In the genomic region with DNA sequence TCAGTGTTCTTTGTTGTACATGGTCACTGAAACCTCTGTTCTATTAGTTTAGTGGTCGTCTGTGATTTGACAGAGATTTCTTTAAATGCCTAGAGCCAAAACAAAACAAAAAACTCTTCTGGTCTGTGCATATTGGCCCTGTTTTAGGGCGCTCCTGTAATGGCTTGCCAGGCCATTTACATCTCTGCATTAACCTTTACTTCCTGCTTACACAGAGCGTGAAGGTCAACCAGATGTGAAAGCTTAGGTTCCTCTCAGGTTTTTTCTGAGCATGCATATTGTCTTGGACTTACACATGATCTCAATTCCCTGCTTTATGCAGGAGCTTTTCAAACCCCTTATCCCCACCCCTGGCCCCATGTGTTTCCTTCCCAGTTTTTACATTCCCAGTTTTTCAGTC, we compare ENCODE assay signal across 16 cellular contexts. TPM values are rescaled to one million over a fixed set of nuclear protein-coding genes. Genes with fewer than 3 reads are reported as not detected.
DNase-seq lines count a peak whose midpoint lies in the region; ATAC-seq and TF ChIP-seq lines count a peak whose summit lies in the region.
"Had no signal": no experiment of that assay in that cellular context is flagged by ENCODE, and none has a peak within 500 bp of the region (broad histone marks: within the 10 kb centered on the region; RNA-seq: fewer than 3 reads in every experiment).

No MANE protein-coding gene starts in this region.

- peak overlapping the region; percentile 63 for H3K27ac Mint-ChIP-seq in memory B cell
- H3K27ac Mint-ChIP-seq: CD4-positive, alpha-beta T cell; GM23338 had no signal

- H3K79me2 ChIP-seq in PC-3 (ENCODE audit: low read length), result 0 out of 2 replicates have a peak, but pooled peaks cover 5% of the 10 kb centered on the region

- H3K9ac ChIP-seq in PC-3 (ENCODE audit: low read length), result no peak overlapping the region

- intact Hi-C loops in PC-3 (cut with micrococcal nuclease) (no loop called here), left colon (cut with DNase I, micrococcal nuclease) (no loop called here), aorta (cut with DNase I) (no loop called here)

- CTCF ChIA-PET in PC-3 (lab: Charles Lee), result no interaction called here

- H3K27ac ChIP-seq in PC-3 (ENCODE audit: low read length), result no peak overlapping the region
- no peak overlapping the region for H3K27ac ChIP-seq in thoracic aorta
- H3K27ac ChIP-seq in aorta (ENCODE audit: low read depth in 1 of 2, low read length in 2 of 2), result no peak overlapping the region
- H3K27ac ChIP-seq: C4-2B, HL-60 had no signal

- H3K27me3 ChIP-seq in PC-3 (ENCODE audit: low read length) (no peaks in the 10 kb centered on the region), thoracic aorta (replicated peaks; ENCODE audit: insufficient read depth) (no peaks in the 10 kb centered on the region), aorta (ENCODE audit: control insufficient read depth in 1 of 2, insufficient read depth in 2 of 2, low read length in 1 of 2) (no peaks in the 10 kb centered on the region)
- H3K27me3 ChIP-seq: BE2C had no signal

- H3K36me3 Mint-ChIP-seq in memory B cell, result peaks cover 74% of the 10 kb centered on the region

- no peaks in the 10 kb centered on the region for H3K9me2 ChIP-seq in PC-3 (replicated peaks; ENCODE audit: low read length)

- POLR2A ChIA-PET in PC-3 (lab: Charles Lee; ENCODE audit: unreplicated experiment), result no interaction called here

- peaks cover 3% of the 10 kb centered on the region for H3K4me1 Mint-ChIP-seq in memory B cell

- H3K4me1 ChIP-seq in PC-3 (ENCODE audit: insufficient read depth, low read length) (no peaks in the 10 kb centered on the region), thoracic aorta (ENCODE audit: control insufficient read depth in 1 of 2, low read depth in 2 of 2) (no peaks in the 10 kb centered on the region), aorta (ENCODE audit: control insufficient read depth in 1 of 2, insufficient read depth in 2 of 2, low read length in 2 of 2) (no peaks in the 10 kb centered on the region)
- H3K4me1 ChIP-seq: BE2C, Caco-2 had no signal

- WGBS in aorta, 2 donors, result 95 to 96% methylated on average over 3 of the region's 3 CpGs

- H3K4me3 Mint-ChIP-seq in memory B cell, result no peak overlapping the region
- H3K4me3 Mint-ChIP-seq: CD4-positive, alpha-beta T cell; GM23338 had no signal

- BruUV-seq in PC-3 (replicated peaks; lab: Mats Ljungman, UMichigan), result no TSS peak

- peaks cover 27% of the 10 kb centered on the region for H3K9me3 Mint-ChIP-seq in memory B cell

- no peaks in the 10 kb centered on the region for H3F3A ChIP-seq in PC-3 (ENCODE audit: low read length, unreplicated experiment)

- H3K4me2 ChIP-seq in PC-3 (ENCODE audit: low read length), result no peak overlapping the region
- H3K4me2 ChIP-seq: GM23338 had no signal

- H2AFZ ChIP-seq in PC-3 (ENCODE audit: low read length), result no peak overlapping the region
- H2AFZ ChIP-seq: GM23338 had no signal

- H3K27me3 Mint-ChIP-seq in memory B cell, result no peaks in the 10 kb centered on the region
- H3K27me3 Mint-ChIP-seq: CD4-positive, alpha-beta T cell had no signal

- H3K4me3 ChIP-seq in PC-3 (ENCODE audit: low read length) (peak overlapping the region; percentile 11; the same call in 1 of the 2 replicates), thoracic aorta (peak overlapping the region; percentile 20), aorta (ENCODE audit: low read length in 2 of 2) (no peak overlapping the region)
- H3K4me3 ChIP-seq: GM23338, K562 had no signal

- TF ChIP-seq CTCF in PC-3 (conservative IDR thresholded peaks at IDR 0.05; ENCODE audit: low read depth, low read length) (no peak), thoracic aorta (IDR thresholded peaks at IDR 0.05) (no peak), GM20000 (IDR thresholded peaks at IDR 0.05; ENCODE audit: extremely low read depth, missing control alignments) (no peak)

- H3K9me3 ChIP-seq in PC-3 (ENCODE audit: low read length), result peaks cover 47% of the 10 kb centered on the region
- H3K9me3 ChIP-seq in thoracic aorta, result peaks cover 86% of the 10 kb centered on the region
- H3K9me3 ChIP-seq in aorta (ENCODE audit: control insufficient read depth, low read length), result peaks cover 9% of the 10 kb centered on the region
- H3K9me3 ChIP-seq: BE2C had no signal

- peaks cover 82% of the 10 kb centered on the region for H3K36me3 ChIP-seq in PC-3 (ENCODE audit: low read depth, low read length)
- peaks cover 68% of the 10 kb centered on the region for H3K36me3 ChIP-seq in thoracic aorta
- peaks cover 13 to 14% of the 10 kb centered on the region in 2 donors for H3K36me3 ChIP-seq in aorta (ENCODE audit: control insufficient read depth in 1 of 2, insufficient read depth in 2 of 2, low read length in 1 of 2)

- DNase-seq in PC-3 (no peak), memory B cell (ENCODE audit: low spot score in 2 of 2) (no peak), thoracic aorta (ENCODE audit: low spot score) (no peak), GM20000 (ENCODE audit: low spot score) (no peak), left colon (no peak), aorta (no peak)
- DNase-seq: BE2C; Caco-2; CD4-positive, alpha-beta T cell; HCEC 1CT; IMR-90 had no signal

- ATAC-seq in GM19324 (IDR thresholded peaks at IDR 0.05; ENCODE audit: low FRiP score, unreplicated experiment), result peak; percentile 57
- ATAC-seq in PC-3, result no peak
- peak; percentile 54 for ATAC-seq in memory B cell (ENCODE audit: low read depth)
- ATAC-seq in thoracic aorta (ENCODE audit: insufficient number of reproducible peaks, low FRiP score, low read depth), result no peak
- ATAC-seq in left colon, result no peak
- no peak for ATAC-seq in aorta (ENCODE audit: low FRiP score)
- ATAC-seq: GM23338, K562 had no signal

- no peaks in the 10 kb centered on the region for H4K20me1 ChIP-seq in PC-3 (ENCODE audit: low read length)

RNA-seq across cellular contexts. Expression of a gene that starts 9.6 kb away (rescaled TPM):
- total RNA-seq in PC-3 (2014; rRNA removed) (19.7 and 25.7 TPM in 2 replicates), thoracic aorta (10 to 100 TPM; 18.4 to 43.3 TPM), left colon (1 to 10 TPM; 8.8 TPM), aorta (10 to 100 TPM; 23.1 to 25.3 TPM)
- polyA plus RNA-seq in aorta, result 1 to 10 TPM; 5.5 to 6.3 TPM

Comparison
In these comparisons a context has a peak if more than half of its experiments do, and no peak if none do; other contexts are left out.
1. ATAC-seq: peak in GM19324 (single experiment) and memory B cell (single experiment); none in PC-3 (single experiment), thoracic aorta (single experiment), left colon (single experiment) and aorta (single experiment).
2. H3K4me3 ChIP-seq: peak in PC-3 (single experiment) and thoracic aorta (single experiment); none in aorta (0 of 2).